Comparison of ENCODE assay signal across 23 cellular contexts in the genomic region with DNA sequence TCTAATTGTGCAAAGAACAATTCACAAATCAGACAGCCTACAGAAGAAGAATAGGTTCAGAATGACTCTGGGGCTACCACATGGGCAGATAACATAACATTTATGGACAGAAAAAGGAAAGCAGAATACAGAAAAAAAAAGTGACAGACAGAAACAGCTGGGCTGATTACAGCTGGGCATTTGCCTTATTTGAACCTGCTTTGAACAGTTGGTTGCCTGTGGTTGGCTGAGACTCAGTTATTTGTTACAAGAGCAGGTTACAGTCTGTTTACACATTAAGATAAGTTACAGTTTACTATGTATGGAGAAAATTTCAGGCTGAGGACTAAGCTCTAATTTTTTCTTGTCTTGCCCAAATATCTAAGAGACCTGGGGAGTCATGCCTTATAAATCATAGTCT.
DNase-seq lines count a peak whose midpoint lies in the region; ATAC-seq and TF ChIP-seq lines count a peak whose summit lies in the region.
"Had no signal": no experiment of that assay in that cellular context is flagged by ENCODE, and none has a peak within 500 bp of the region (broad histone marks: within the 10 kb centered on the region; RNA-seq: fewer than 3 reads in every experiment).

No MANE protein-coding gene starts in this region.

- H3K4me1 ChIP-seq in HUES6 (ENCODE audit: control insufficient read depth, insufficient read depth, low read length): peaks cover 62% of the 10 kb centered on the region
- H3K4me1 ChIP-seq in body of pancreas: peaks cover 4% of the 10 kb centered on the region
- peaks cover 6 to 35% (median 11%) of the 10 kb centered on the region in 3 donors for H3K4me1 ChIP-seq in skeletal muscle tissue (ENCODE audit: control insufficient read depth in 3 of 3, insufficient read depth in 3 of 3, low read length in 3 of 3)
- H3K4me1 ChIP-seq: BLaER1 treated with 17β-estradiol and CSF1 and Interleukin-3, amounts not matched to agents 10 nM and 100 nM; Caco-2; SJSA1 had no signal

- H3K27me3 ChIP-seq in HUES6 (ENCODE audit: control insufficient read depth, insufficient read depth, low read length): no peaks in the 10 kb centered on the region
- no peaks in the 10 kb centered on the region for H3K27me3 ChIP-seq in body of pancreas
- no peaks in the 10 kb centered on the region for H3K27me3 ChIP-seq in skeletal muscle tissue (ENCODE audit: control insufficient read depth in 3 of 3, insufficient read depth in 3 of 3, low read length in 3 of 3)
- H3K27me3 ChIP-seq in brain microvascular endothelial cell (replicated peaks): no peaks in the 10 kb centered on the region
- H3K27me3 ChIP-seq: BLaER1 treated with 17β-estradiol and CSF1 and Interleukin-3, amounts not matched to agents 10 nM and 100 nM; SJSA1 had no signal

- no peaks in the 10 kb centered on the region for H3K4me1 Mint-ChIP-seq in chondrocyte (ENCODE audit: low read depth)
- H3K4me1 Mint-ChIP-seq: CD4-positive, alpha-beta memory T cell had no signal

- H3K4me3 ChIP-seq in HUES6 (ENCODE audit: low read depth, low read length): no peak overlapping the region
- H3K4me3 ChIP-seq in body of pancreas: no peak overlapping the region
- H3K4me3 ChIP-seq in skeletal muscle tissue (ENCODE audit: low read length in 3 of 3): no peak overlapping the region
- H3K4me3 ChIP-seq in brain microvascular endothelial cell (ENCODE audit: low read depth, low read length): no peak overlapping the region
- H3K4me3 ChIP-seq: BLaER1 treated with 17β-estradiol and CSF1 and Interleukin-3, amounts not matched to agents 10 nM and 100 nM; SJSA1 had no signal

- in situ Hi-C loops in brain microvascular endothelial cell (cut with HindIII; ENCODE audit: low pct_ligation_motif_present, low sequenced_read_pairs): no loop called here

- H3K9ac ChIP-seq in HUES6 (ENCODE audit: low read length) (peak overlapping the region; percentile 61), skeletal muscle tissue (ENCODE audit: low read depth in 1 of 3, low read length in 3 of 3) (peak overlapping the region in 1 of 3 donors; percentile 40)
- H3K9ac ChIP-seq: BLaER1 treated with 17β-estradiol and CSF1 and Interleukin-3, amounts not matched to agents 10 nM and 100 nM; KMS-11 had no signal

- no peaks in the 10 kb centered on the region for H3K9me3 Mint-ChIP-seq in chondrocyte (ENCODE audit: low read depth)

- no peak overlapping the region for H3K4me3 Mint-ChIP-seq in chondrocyte (ENCODE audit: unreplicated experiment)
- H3K4me3 Mint-ChIP-seq: CD4-positive, alpha-beta memory T cell; HFFc6 had no signal

- no peak for TF ChIP-seq CTCF in body of pancreas (IDR thresholded peaks at IDR 0.05)
- TF ChIP-seq CTCF in brain microvascular endothelial cell (IDR thresholded peaks at IDR 0.05; ENCODE audit: low read depth, low read length, missing control alignments): no peak
- TF ChIP-seq CTCF in chondrocyte (IDR thresholded peaks at IDR 0.05): no peak
- no peak for TF ChIP-seq CTCF in GM20000 (IDR thresholded peaks at IDR 0.05; ENCODE audit: extremely low read depth, missing control alignments)

- peaks cover 3% of the 10 kb centered on the region for H3K36me3 Mint-ChIP-seq in chondrocyte (ENCODE audit: low read depth)
- H3K36me3 Mint-ChIP-seq: CD4-positive, alpha-beta memory T cell had no signal

- intact Hi-C loops in body of pancreas (cut with DNase I): no loop called here

- peak in 3 of 4 donors; percentile 15 to 52 (median 22) for DNase-seq in body of pancreas
- DNase-seq in myocyte (ENCODE audit: low read depth): peak; percentile 85
- DNase-seq in brain microvascular endothelial cell: no peak
- no peak for DNase-seq in chondrocyte (ENCODE audit: low spot score)
- DNase-seq in GM20000 (ENCODE audit: low spot score): no peak
- DNase-seq: Caco-2; CD4-positive, alpha-beta memory T cell; DMS153; H7; HFFc6; IMR-90; NCI-H1105; NCI-H146; NCI-H2029; NCI-H345; NCI-H524; NCI-H82 had no signal

- no peak overlapping the region for H3K27ac Mint-ChIP-seq in chondrocyte (ENCODE audit: unreplicated experiment)
- H3K27ac Mint-ChIP-seq: CD4-positive, alpha-beta memory T cell; HFFc6 had no signal

- no peaks in the 10 kb centered on the region for H3K9me3 ChIP-seq in HUES6 (ENCODE audit: control insufficient read depth, insufficient read depth, low read depth, low read length)
- H3K9me3 ChIP-seq in body of pancreas: no peaks in the 10 kb centered on the region
- no peaks in the 10 kb centered on the region for H3K9me3 ChIP-seq in skeletal muscle tissue (ENCODE audit: control insufficient read depth in 3 of 3, low read length in 3 of 3)
- H3K9me3 ChIP-seq: Caco-2 had no signal

- no peaks in the 10 kb centered on the region for H3K27me3 Mint-ChIP-seq in chondrocyte (ENCODE audit: low read depth)
- H3K27me3 Mint-ChIP-seq: CD4-positive, alpha-beta memory T cell had no signal

- TF ChIP-seq POLR2A in body of pancreas (IDR thresholded peaks at IDR 0.05): no peak

- peak; percentile 35 for ATAC-seq in body of pancreas
- ATAC-seq: Panc1 had no signal

- H3K27ac ChIP-seq in HUES6 (ENCODE audit: low read depth, low read length) (peak overlapping the region; percentile 96), body of pancreas (no peak overlapping the region), skeletal muscle tissue (ENCODE audit: low read depth, low read length) (peak overlapping the region; percentile 48), brain microvascular endothelial cell (no peak overlapping the region)
- H3K27ac ChIP-seq: BLaER1 treated with 17β-estradiol and CSF1 and Interleukin-3, amounts not matched to agents 10 nM and 100 nM; KMS-11; SJSA1 had no signal

- H3K36me3 ChIP-seq in HUES6 (ENCODE audit: control insufficient read depth, insufficient read depth, low read length) (no peaks in the 10 kb centered on the region), body of pancreas (replicated peaks in 1 of 2; ENCODE audit: insufficient read depth in 1 of 2, low read depth in 2 of 2) (no peaks in the 10 kb centered on the region), skeletal muscle tissue (ENCODE audit: control insufficient read depth in 3 of 3, insufficient read depth in 3 of 3, low read length in 3 of 3) (no peaks in the 10 kb centered on the region), brain microvascular endothelial cell (replicated peaks) (no peaks in the 10 kb centered on the region)
- H3K36me3 ChIP-seq: BLaER1 treated with 17β-estradiol and CSF1 and Interleukin-3, amounts not matched to agents 10 nM and 100 nM; SJSA1 had no signal

Comparison
In these comparisons a context has a peak if more than half of its experiments do, and no peak if none do; other contexts are left out.
1. H3K27ac ChIP-seq: peak in HUES6 (single experiment) and skeletal muscle tissue (single experiment); none in body of pancreas (0 of 4) and brain microvascular endothelial cell (single experiment).
2. DNase-seq: peak in body of pancreas (3 of 4) and myocyte (single experiment); none in brain microvascular endothelial cell (single experiment), chondrocyte (single experiment) and GM20000 (single experiment).